1 cellular context compared by ENCODE assay signal in the genomic region with DNA sequence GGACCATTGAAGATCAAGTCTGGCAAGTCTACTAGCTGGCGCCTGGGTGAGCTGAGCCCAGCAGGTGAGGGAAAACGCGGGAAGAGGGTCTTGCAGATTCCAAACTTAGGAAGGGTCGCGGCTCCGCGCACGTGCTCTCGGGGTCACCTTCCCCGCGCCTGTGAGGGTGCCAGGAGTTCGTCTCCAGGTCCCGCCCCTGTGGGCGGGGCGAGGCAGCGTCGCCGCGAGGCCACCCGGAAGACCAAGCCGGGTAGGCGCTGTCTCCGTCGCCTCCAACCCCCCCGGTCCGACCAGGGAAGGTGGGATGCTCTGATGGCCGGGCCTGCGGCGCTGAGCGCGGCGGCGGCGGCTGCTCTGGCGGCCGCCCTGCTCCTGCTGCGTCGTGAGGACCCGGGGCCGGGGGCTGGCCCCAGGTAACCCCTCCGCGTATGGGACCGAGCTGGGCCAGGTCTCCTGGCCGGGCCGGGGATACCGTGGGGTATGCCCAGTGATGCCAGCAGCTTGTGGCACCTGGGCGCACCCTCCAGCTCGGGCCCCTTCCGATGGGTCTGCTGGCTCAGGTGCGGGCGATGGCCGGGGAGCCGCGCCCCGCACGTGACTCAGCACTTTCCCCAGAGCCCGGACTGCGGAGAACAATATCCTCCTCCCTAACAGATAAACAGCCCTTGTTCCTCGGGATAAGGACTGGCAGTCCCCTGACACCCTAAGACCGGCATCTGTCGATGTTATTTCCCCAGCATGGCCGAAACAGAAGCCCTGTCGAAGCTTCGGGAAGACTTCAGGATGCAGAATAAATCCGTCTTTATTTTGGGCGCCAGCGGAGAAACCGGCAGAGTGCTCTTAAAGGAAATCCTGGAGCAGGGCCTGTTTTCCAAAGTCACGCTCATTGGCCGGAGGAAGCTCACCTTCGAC.
TF ChIP-seq lines count a peak whose summit lies in the region.

A gene (plus strand): TSS at position 215 of the 912 bp plus-strand sequence. CDS start 524 bp downstream, at position 739.

TF ChIP-seq in H1, 55 proteins besides CTCF, POLR2A, EP300 and RAD21:
- peak; percentile 81 for TF ChIP-seq ASH2L (IDR thresholded peaks at IDR 0.05; ENCODE audit: low read length)
- 0 out of 2 replicates have a peak, but pooled peaks have one; percentile 34 for TF ChIP-seq TBP (IDR thresholded peaks at IDR 0.05; ENCODE audit: low read depth, low read length)
- no peak for TF ChIP-seq RXRA (IDR thresholded peaks at IDR 0.05; ENCODE audit: insufficient read depth, low read depth, low read length)
- peak; percentile 51; the same call in 1 of the 2 replicates for TF ChIP-seq TEAD4 (IDR thresholded peaks at IDR 0.05; ENCODE audit: low read depth, low read length)
- no peak for TF ChIP-seq GTF2F1 (IDR thresholded peaks at IDR 0.05; ENCODE audit: borderline replicate concordance, low read depth, low read length)
- no peak for TF ChIP-seq ZNF274 (IDR thresholded peaks at IDR 0.05; ENCODE audit: borderline replicate concordance, extremely low read depth, low read length)
- peak; percentile 4; the same call in 1 of the 2 replicates for TF ChIP-seq JUND (IDR thresholded peaks at IDR 0.05; ENCODE audit: low read length)
- TF ChIP-seq HDAC2 (IDR thresholded peaks at IDR 0.05; ENCODE audit: borderline replicate concordance in 1 of 2, low read depth in 2 of 2, low read length in 2 of 2) = peak in 1 of 2 experiments; percentile 48; a peak in 1 of 4 replicates
- TF ChIP-seq TAF1 (IDR thresholded peaks at IDR 0.05; ENCODE audit: low read depth, low read length) = peak; percentile 62
- peak; percentile 97 for TF ChIP-seq BACH1 (IDR thresholded peaks at IDR 0.05; ENCODE audit: low read length)
- TF ChIP-seq CBX5 (IDR thresholded peaks at IDR 0.05; ENCODE audit: low read depth, low read length) = no peak
- TF ChIP-seq RBBP5 (IDR thresholded peaks at IDR 0.05; ENCODE audit: borderline replicate concordance, low read depth, low read length) = peak; percentile 77; the same call in 1 of the 2 replicates
- TF ChIP-seq, protein P1, sequence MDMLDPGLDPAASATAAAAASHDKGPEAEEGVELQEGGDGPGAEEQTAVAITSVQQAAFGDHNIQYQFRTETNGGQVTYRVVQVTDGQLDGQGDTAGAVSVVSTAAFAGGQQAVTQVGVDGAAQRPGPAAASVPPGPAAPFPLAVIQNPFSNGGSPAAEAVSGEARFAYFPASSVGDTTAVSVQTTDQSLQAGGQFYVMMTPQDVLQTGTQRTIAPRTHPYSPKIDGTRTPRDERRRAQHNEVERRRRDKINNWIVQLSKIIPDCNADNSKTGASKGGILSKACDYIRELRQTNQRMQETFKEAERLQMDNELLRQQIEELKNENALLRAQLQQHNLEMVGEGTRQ (IDR thresholded peaks at IDR 0.05; ENCODE audit: low read length) = peak; percentile 66
- no peak for TF ChIP-seq CHD2 (IDR thresholded peaks at IDR 0.05; ENCODE audit: low read length)
- TF ChIP-seq EGR1 (IDR thresholded peaks at IDR 0.05; ENCODE audit: borderline replicate concordance, low read depth, low read length) = no peak
- peak; percentile 69; the same call in 1 of the 2 replicates for TF ChIP-seq PHF8 (conservative IDR thresholded peaks at IDR 0.05; ENCODE audit: low read depth, low read length)
- TF ChIP-seq SRF (IDR thresholded peaks at IDR 0.05; ENCODE audit: low read depth, low read length) = no peak
- TF ChIP-seq, protein P2, sequence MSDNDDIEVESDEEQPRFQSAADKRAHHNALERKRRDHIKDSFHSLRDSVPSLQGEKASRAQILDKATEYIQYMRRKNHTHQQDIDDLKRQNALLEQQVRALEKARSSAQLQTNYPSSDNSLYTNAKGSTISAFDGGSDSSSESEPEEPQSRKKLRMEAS (IDR thresholded peaks at IDR 0.05) = peak; percentile 99
- peak; percentile 99 for TF ChIP-seq KDM4A (IDR thresholded peaks at IDR 0.05; ENCODE audit: low read depth, low read length, severe bottlenecking)
- no peak for TF ChIP-seq SP1 (IDR thresholded peaks at IDR 0.05; ENCODE audit: low read depth, low read length)
- TF ChIP-seq, protein P3, sequence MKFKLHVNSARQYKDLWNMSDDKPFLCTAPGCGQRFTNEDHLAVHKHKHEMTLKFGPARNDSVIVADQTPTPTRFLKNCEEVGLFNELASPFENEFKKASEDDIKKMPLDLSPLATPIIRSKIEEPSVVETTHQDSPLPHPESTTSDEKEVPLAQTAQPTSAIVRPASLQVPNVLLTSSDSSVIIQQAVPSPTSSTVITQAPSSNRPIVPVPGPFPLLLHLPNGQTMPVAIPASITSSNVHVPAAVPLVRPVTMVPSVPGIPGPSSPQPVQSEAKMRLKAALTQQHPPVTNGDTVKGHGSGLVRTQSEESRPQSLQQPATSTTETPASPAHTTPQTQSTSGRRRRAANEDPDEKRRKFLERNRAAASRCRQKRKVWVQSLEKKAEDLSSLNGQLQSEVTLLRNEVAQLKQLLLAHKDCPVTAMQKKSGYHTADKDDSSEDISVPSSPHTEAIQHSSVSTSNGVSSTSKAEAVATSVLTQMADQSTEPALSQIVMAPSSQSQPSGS (IDR thresholded peaks at IDR 0.05; ENCODE audit: low read length) = no peak
- no peak for TF ChIP-seq FOSL1 (IDR thresholded peaks at IDR 0.05; ENCODE audit: insufficient read depth, low read depth, low read length)
- TF ChIP-seq SP4 (IDR thresholded peaks at IDR 0.05; ENCODE audit: low read length) = peak; percentile 20; the same call in 1 of the 2 replicates
- TF ChIP-seq, protein P4, sequence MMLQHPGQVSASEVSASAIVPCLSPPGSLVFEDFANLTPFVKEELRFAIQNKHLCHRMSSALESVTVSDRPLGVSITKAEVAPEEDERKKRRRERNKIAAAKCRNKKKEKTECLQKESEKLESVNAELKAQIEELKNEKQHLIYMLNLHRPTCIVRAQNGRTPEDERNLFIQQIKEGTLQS (IDR thresholded peaks at IDR 0.05; ENCODE audit: insufficient read depth, low read depth, low read length) = no peak
- peak; percentile 85 for TF ChIP-seq MAFK (IDR thresholded peaks at IDR 0.05; ENCODE audit: low read depth, low read length)
- peak; percentile 68 for TF ChIP-seq CTBP2 (IDR thresholded peaks at IDR 0.05; ENCODE audit: borderline replicate concordance, insufficient read depth, insufficient read length, low read length)
- TF ChIP-seq TAF7 (optimal IDR thresholded peaks at IDR 0.05; ENCODE audit: borderline replicate concordance, low read depth, low read length) = no peak
- TF ChIP-seq, protein P5, sequence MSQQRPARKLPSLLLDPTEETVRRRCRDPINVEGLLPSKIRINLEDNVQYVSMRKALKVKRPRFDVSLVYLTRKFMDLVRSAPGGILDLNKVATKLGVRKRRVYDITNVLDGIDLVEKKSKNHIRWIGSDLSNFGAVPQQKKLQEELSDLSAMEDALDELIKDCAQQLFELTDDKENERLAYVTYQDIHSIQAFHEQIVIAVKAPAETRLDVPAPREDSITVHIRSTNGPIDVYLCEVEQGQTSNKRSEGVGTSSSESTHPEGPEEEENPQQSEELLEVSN (IDR thresholded peaks at IDR 0.05) = peak; percentile 99
- peak in 1 of 2 experiments; percentile 37; a peak in 1 of 4 replicates for TF ChIP-seq SIN3A (conservative IDR thresholded peaks at IDR 0.05 in 1 of 2, IDR thresholded peaks at IDR 0.05 in 1 of 2; ENCODE audit: low read depth in 1 of 2, low read length in 2 of 2)
- TF ChIP-seq SIRT6 (IDR thresholded peaks at IDR 0.05; ENCODE audit: low read length) = no peak
- TF ChIP-seq EZH2 (IDR thresholded peaks at IDR 0.05; ENCODE audit: low read depth, low read length, severe bottlenecking) = peak; percentile 42
